In the genomic region with DNA sequence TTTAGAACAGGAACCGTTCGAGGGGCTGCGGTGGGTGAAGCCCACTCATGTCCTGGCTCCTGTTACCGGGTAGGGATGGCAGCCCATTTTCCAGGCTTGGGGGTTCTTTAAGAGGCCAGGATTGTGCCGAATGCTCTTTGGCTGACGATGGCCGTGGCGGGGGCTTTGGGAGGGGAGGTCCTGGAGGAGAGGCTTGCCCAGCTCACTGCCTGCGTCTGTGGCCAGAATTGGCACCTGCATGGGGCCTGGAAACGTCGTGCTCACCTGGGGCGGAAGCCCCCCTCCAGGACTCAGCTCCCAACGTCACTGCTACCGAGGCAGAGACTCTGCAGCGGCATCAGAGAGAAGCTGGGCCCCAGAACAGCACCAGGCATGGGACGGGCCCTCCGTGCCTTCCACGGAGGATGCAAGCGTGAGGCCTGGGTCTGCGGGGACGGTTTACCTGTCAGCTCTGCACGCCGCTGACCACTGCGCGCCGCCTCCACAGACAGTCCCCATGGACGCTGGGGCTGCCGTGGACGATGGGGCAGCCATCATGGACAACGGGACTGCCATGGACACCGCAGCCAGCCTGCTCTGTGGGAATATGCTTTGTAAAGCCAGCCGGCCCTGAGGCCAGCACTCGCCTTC, we compare ENCODE assay signal across 19 cellular contexts.
DNase-seq lines count a peak whose midpoint lies in the region; ATAC-seq and TF ChIP-seq lines count a peak whose summit lies in the region.
"Had no signal": no experiment of that assay in that cellular context is flagged by ENCODE, and none has a peak within 500 bp of the region (broad histone marks: within the 10 kb centered on the region; RNA-seq: fewer than 3 reads in every experiment).

No MANE protein-coding gene starts in this region.

- no peak for ATAC-seq in activated naive CD8-positive, alpha-beta T cell treated with anti-CD3 and anti-CD28 coated beads, Interleukin-2, amount 50 U/mL, for 24 hours
- ATAC-seq in lung (ENCODE audit: insufficient read depth, low FRiP score) (peak; percentile 24), GM18907 (IDR thresholded peaks at IDR 0.05; ENCODE audit: unreplicated experiment) (no peak)
- ATAC-seq: GM23338, K562 had no signal

- H3K9me3 Mint-ChIP-seq in activated T-cell treated with anti-CD3 and anti-CD28 coated beads, Interleukin-2, amount 50 U/mL, for 24 hours: no peaks in the 10 kb centered on the region
- no peaks in the 10 kb centered on the region for H3K9me3 Mint-ChIP-seq in activated naive CD8-positive, alpha-beta T cell treated with anti-CD3 and anti-CD28 coated beads, Interleukin-2, amount 50 U/mL, for 24 hours
- H3K9me3 Mint-ChIP-seq in stimulated activated naive CD8-positive, alpha-beta T cell treated with anti-CD3 and anti-CD28 coated beads, Interleukin-15, Interleukin-2, amounts not matched to agents 100 ng/mL and 50 ng/mL, for 24 hours: no peaks in the 10 kb centered on the region
- H3K9me3 Mint-ChIP-seq: activated T-cell treated with anti-CD3 and anti-CD28 coated beads, Interleukin-2, amount 50 U/mL, for 4 hours; GM23338 had no signal

- no peaks in the 10 kb centered on the region for H3K27me3 Mint-ChIP-seq in activated T-cell treated with anti-CD3 and anti-CD28 coated beads, Interleukin-2, amount 50 U/mL, for 24 hours
- no peaks in the 10 kb centered on the region for H3K27me3 Mint-ChIP-seq in activated naive CD8-positive, alpha-beta T cell treated with anti-CD3 and anti-CD28 coated beads, Interleukin-2, amount 50 U/mL, for 24 hours
- H3K27me3 Mint-ChIP-seq in stimulated activated naive CD8-positive, alpha-beta T cell treated with anti-CD3 and anti-CD28 coated beads, Interleukin-15, Interleukin-2, amounts not matched to agents 100 ng/mL and 50 ng/mL, for 24 hours: no peaks in the 10 kb centered on the region
- H3K27me3 Mint-ChIP-seq: CD4-positive, alpha-beta memory T cell had no signal

- no peaks in the 10 kb centered on the region for H3K27me3 ChIP-seq in lung (ENCODE audit: control insufficient read depth, insufficient read depth)

- no peak for DNase-seq in activated T-cell treated with anti-CD3 and anti-CD28 coated beads, Interleukin-2, amount 50 U/mL, for 24 hours
- no peak for DNase-seq in activated T-cell treated with anti-CD3 and anti-CD28 coated beads, Interleukin-2, amount 50 U/mL, for 1 hour
- no peak for DNase-seq in activated naive CD8-positive, alpha-beta T cell treated with anti-CD3 and anti-CD28 coated beads, Interleukin-2, amount 50 U/mL, for 24 hours
- DNase-seq in lung (ENCODE audit: low spot score) (no peak), NCI-H82 (lab: John Stamatoyannopoulos, UW) (no peak), DMS79 (lab: John Stamatoyannopoulos, UW) (no peak)
- DNase-seq: activated T-cell treated with anti-CD3 and anti-CD28 coated beads, Interleukin-2, amount 50 U/mL, for 4 hours; CD4-positive, alpha-beta memory T cell; dermis blood vessel endothelial cell; foreskin melanocyte; NCI-H2081; NCI-H446 treated with DMSO at 0.1 percent for 48 hours had no signal

- no peak overlapping the region for H3K4me3 Mint-ChIP-seq in activated T-cell treated with anti-CD3 and anti-CD28 coated beads, Interleukin-2, amount 50 U/mL, for 24 hours
- H3K4me3 Mint-ChIP-seq in activated naive CD8-positive, alpha-beta T cell treated with anti-CD3 and anti-CD28 coated beads, Interleukin-2, amount 50 U/mL, for 24 hours: no peak overlapping the region
- H3K4me3 Mint-ChIP-seq in stimulated activated naive CD8-positive, alpha-beta T cell treated with anti-CD3 and anti-CD28 coated beads, Interleukin-15, Interleukin-2, amounts not matched to agents 100 ng/mL and 50 ng/mL, for 24 hours: no peak overlapping the region
- H3K4me3 Mint-ChIP-seq: activated T-cell treated with anti-CD3 and anti-CD28 coated beads, Interleukin-2, amount 50 U/mL, for 4 hours; GM23338 had no signal

- H3K36me3 Mint-ChIP-seq in activated T-cell treated with anti-CD3 and anti-CD28 coated beads, Interleukin-2, amount 50 U/mL, for 24 hours (ENCODE audit: low read depth): peaks cover 36% of the 10 kb centered on the region
- H3K36me3 Mint-ChIP-seq in activated naive CD8-positive, alpha-beta T cell treated with anti-CD3 and anti-CD28 coated beads, Interleukin-2, amount 50 U/mL, for 24 hours (ENCODE audit: low read depth): peaks cover 12% of the 10 kb centered on the region
- H3K36me3 Mint-ChIP-seq in stimulated activated naive CD8-positive, alpha-beta T cell treated with anti-CD3 and anti-CD28 coated beads, Interleukin-15, Interleukin-2, amounts not matched to agents 100 ng/mL and 50 ng/mL, for 24 hours (ENCODE audit: low read depth): peaks cover 18% of the 10 kb centered on the region

- H3K4me1 ChIP-seq in lung (ENCODE audit: control insufficient read depth in 2 of 2, insufficient read depth in 2 of 2, low read length in 2 of 2): no peaks in the 10 kb centered on the region
- H3K4me1 ChIP-seq: prostate gland had no signal

- peaks cover 0 to 4% of the 10 kb centered on the region in 2 donors for H3K9me3 ChIP-seq in lung (ENCODE audit: control insufficient read depth in 2 of 2, insufficient read depth in 1 of 2, low read length in 1 of 2)
- H3K9me3 ChIP-seq: prostate gland had no signal

- H3K4me3 ChIP-seq in lung: no peak overlapping the region
- H3K4me3 ChIP-seq: GM23338, K562, prostate gland had no signal

- H3K4me1 Mint-ChIP-seq in activated T-cell treated with anti-CD3 and anti-CD28 coated beads, Interleukin-2, amount 50 U/mL, for 24 hours (ENCODE audit: low read depth): peaks cover 17% of the 10 kb centered on the region
- peaks cover 9% of the 10 kb centered on the region for H3K4me1 Mint-ChIP-seq in activated naive CD8-positive, alpha-beta T cell treated with anti-CD3 and anti-CD28 coated beads, Interleukin-2, amount 50 U/mL, for 24 hours
- no peaks in the 10 kb centered on the region for H3K4me1 Mint-ChIP-seq in stimulated activated naive CD8-positive, alpha-beta T cell treated with anti-CD3 and anti-CD28 coated beads, Interleukin-15, Interleukin-2, amounts not matched to agents 100 ng/mL and 50 ng/mL, for 24 hours (ENCODE audit: low read depth)
- H3K4me1 Mint-ChIP-seq: GM23338 had no signal

- peak overlapping the region; percentile 81 for H3K27ac Mint-ChIP-seq in activated T-cell treated with anti-CD3 and anti-CD28 coated beads, Interleukin-2, amount 50 U/mL, for 24 hours
- peak overlapping the region; percentile 67 for H3K27ac Mint-ChIP-seq in activated naive CD8-positive, alpha-beta T cell treated with anti-CD3 and anti-CD28 coated beads, Interleukin-2, amount 50 U/mL, for 24 hours
- H3K27ac Mint-ChIP-seq in stimulated activated naive CD8-positive, alpha-beta T cell treated with anti-CD3 and anti-CD28 coated beads, Interleukin-15, Interleukin-2, amounts not matched to agents 100 ng/mL and 50 ng/mL, for 24 hours: peak overlapping the region; percentile 55
- H3K27ac Mint-ChIP-seq: GM23338 had no signal

- H3K36me3 ChIP-seq in lung (ENCODE audit: control insufficient read depth in 2 of 2, insufficient read depth in 2 of 2, low read length in 2 of 2): peaks cover 0 to 10% of the 10 kb centered on the region in 2 donors
- H3K36me3 ChIP-seq: prostate gland had no signal

- H3K27ac ChIP-seq in lung (ENCODE audit: low read depth in 1 of 2, low read length in 1 of 2): no peak overlapping the region
- H3K27ac ChIP-seq: epithelial cell of prostate, prostate gland, RWPE1 had no signal

- 97% methylated on average over 33 of the region's 33 CpGs for WGBS in lung, 2 donors

- TF ChIP-seq CTCF in lung (IDR thresholded peaks at IDR 0.05; ENCODE audit: control extremely low read depth, extremely low read depth): no peak
